ENCODE assay signal across 8 cellular contexts in the genomic region with DNA sequence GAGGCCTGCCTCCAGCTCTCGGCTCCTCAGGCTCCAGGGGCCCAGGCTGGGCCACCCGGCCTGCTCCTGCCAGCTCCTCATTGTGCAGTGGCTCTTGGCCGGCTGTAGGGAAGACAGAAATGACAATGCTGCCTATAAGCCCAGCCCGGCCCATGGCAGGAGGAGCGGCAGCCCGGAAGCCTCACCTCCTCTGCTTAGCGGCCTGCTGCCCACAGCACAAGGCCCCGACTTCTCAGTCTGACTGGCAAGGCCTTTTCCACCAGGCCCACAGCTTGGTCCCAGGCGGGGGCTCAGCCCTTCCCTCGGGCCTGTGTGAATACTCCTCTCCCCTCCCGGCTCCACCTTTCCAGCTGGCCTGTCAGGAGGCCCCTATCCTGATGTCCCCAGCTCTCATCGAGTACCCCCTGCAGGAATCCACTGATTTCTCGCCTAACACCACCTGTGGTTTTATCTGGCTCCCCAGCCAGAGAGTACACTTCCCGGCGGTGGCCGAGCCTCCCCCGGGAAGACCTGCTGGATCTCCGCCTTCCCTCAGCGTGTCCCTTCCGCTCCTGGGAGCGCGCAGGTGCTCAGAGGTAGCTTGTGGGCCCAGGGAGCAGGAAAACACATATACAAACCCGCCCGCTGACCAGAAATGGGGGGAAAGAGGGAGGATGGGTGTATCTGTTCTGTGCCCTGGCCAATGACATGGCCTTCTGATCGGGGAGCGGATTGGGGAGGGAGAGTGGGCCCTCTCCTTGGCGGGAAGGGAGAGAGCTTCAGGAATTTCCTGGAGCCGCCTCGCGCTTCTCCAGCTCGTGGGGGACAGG. TPM values are rescaled to one million over a fixed set of nuclear protein-coding genes. Genes with fewer than 3 reads are reported as not detected.
DNase-seq lines count a peak whose midpoint lies in the region; ATAC-seq, FAIRE-seq and TF ChIP-seq lines count a peak whose summit lies in the region.

No MANE protein-coding gene starts in this region.

- H3K4me1 ChIP-seq in ACC112 (ENCODE audit: control insufficient read depth, insufficient read depth, low read length, unreplicated experiment) (peaks cover 15% of the 10 kb centered on the region), SJCRH30 (peaks cover 3% of the 10 kb centered on the region; the same call in 1 of the 2 replicates)

- no peaks in the 10 kb centered on the region for H3K9me3 ChIP-seq in SJCRH30 (replicated peaks)

- peak overlapping the region; percentile 92 for H2AFZ ChIP-seq in ACC112 (ENCODE audit: low read length, unreplicated experiment)

- H3K4me3 ChIP-seq in ACC112 (ENCODE audit: low read depth, low read length): peak overlapping the region; percentile 93
- peak overlapping the region; percentile 92 for H3K4me3 ChIP-seq in SJCRH30
- peak overlapping the region; percentile 95 for H3K4me3 ChIP-seq in bronchial epithelial cell (ENCODE audit: low read depth, low read length)

- peak overlapping the region; percentile 31; the same call in 1 of the 2 replicates for H3K27ac ChIP-seq in ACC112 (ENCODE audit: low read depth, low read length)
- peak overlapping the region; percentile 75 for H3K27ac ChIP-seq in SJCRH30

- peaks cover 21% of the 10 kb centered on the region for H3K79me2 ChIP-seq in ACC112 (ENCODE audit: control insufficient read depth, insufficient read depth, low read length, unreplicated experiment)

- TF ChIP-seq CTCF in bronchial epithelial cell (IDR thresholded peaks at IDR 0.05; ENCODE audit: insufficient read depth, low read length, severe bottlenecking): no peak

- intact Hi-C loops in left colon (cut with DNase I, micrococcal nuclease): no loop called here

- H3K27me3 ChIP-seq in ACC112 (ENCODE audit: insufficient read depth, low read length) (no peaks in the 10 kb centered on the region), SJCRH30 (no peaks in the 10 kb centered on the region), bronchial epithelial cell (ENCODE audit: control insufficient read depth, insufficient read depth, low read length) (no peaks in the 10 kb centered on the region)

- ATAC-seq in GM18867 (IDR thresholded peaks at IDR 0.05; ENCODE audit: unreplicated experiment): peak; percentile 11
- ATAC-seq in HG03280 (IDR thresholded peaks at IDR 0.05; ENCODE audit: unreplicated experiment): peak; percentile 10
- peak; percentile 53 for ATAC-seq in left colon

- DNase-seq in SJCRH30 (no peak), bronchial epithelial cell (ENCODE audit: low read depth) (no peak), left colon (peak; percentile 40 to 52), amniotic stem cell (lab: John Stamatoyannopoulos, UW) (no peak)
- peak; percentile 13 for DNase-seq in stimulated activated CD8-positive, alpha-beta memory T cell treated with anti-CD3 and anti-CD28 coated beads, Interleukin-4, amount 100 ng/mL, for 24 hours (ENCODE audit: low read depth)

- H3K36me3 ChIP-seq in ACC112 (ENCODE audit: insufficient read depth, low read length): no peaks in the 10 kb centered on the region; the same call in 1 of the 2 replicates
- no peaks in the 10 kb centered on the region for H3K36me3 ChIP-seq in SJCRH30
- peaks cover 15% of the 10 kb centered on the region for H3K36me3 ChIP-seq in bronchial epithelial cell (ENCODE audit: control insufficient read depth, insufficient read depth, low read length)

- no peak for FAIRE-seq in bronchial epithelial cell (lab: Jason Lieb, UNC)

RNA-seq across cellular contexts. Expression of a gene that starts 1.0 kb away (rescaled TPM):
- total RNA-seq in SJCRH30 (2014; rRNA removed; shearing (Covaris generic)): 15.5 and 16.4 TPM in 2 replicates
- 57.6 and 72.7 TPM in 2 replicates for total RNA-seq in bronchial epithelial cell
- total RNA-seq in left colon: 10 to 100 TPM; 50.4 to 70.3 TPM

RNA-seq across cellular contexts. Expression of a gene that starts 5.8 kb away (rescaled TPM):
- total RNA-seq in SJCRH30 (2014; rRNA removed; shearing (Covaris generic)): 46.4 and 46.5 TPM in 2 replicates
- total RNA-seq in bronchial epithelial cell: 36.9 and 45.5 TPM in 2 replicates
- 10 to 100 TPM; 44.8 to 46.3 TPM for total RNA-seq in left colon

RNA-seq across cellular contexts. Expression of a gene that starts 30.2 kb away (rescaled TPM):
- total RNA-seq in SJCRH30 (2014; rRNA removed; shearing (Covaris generic)): 3.2 and 3.4 TPM in 2 replicates
- total RNA-seq in bronchial epithelial cell (11.3 and 20.0 TPM in 2 replicates), left colon (10 to 100 TPM in 1 of 2 donors, 1 to 10 TPM in 1; 5.5 to 10.9 TPM)

RNA-seq across cellular contexts. Expression of a gene that starts 35.5 kb away (rescaled TPM):
- total RNA-seq in SJCRH30 (2014; rRNA removed; shearing (Covaris generic)): 12.1 and 16.4 TPM in 2 replicates
- total RNA-seq in bronchial epithelial cell (3.2 and 5.1 TPM in 2 replicates), left colon (under 1 TPM; 0.56 to 0.89 TPM)

RNA-seq across cellular contexts. Expression of a gene that starts 43.9 kb away (rescaled TPM):
- 20.2 and 21.0 TPM in 2 replicates for total RNA-seq in SJCRH30 (2014; rRNA removed; shearing (Covaris generic))
- 11.3 and 17.9 TPM in 2 replicates for total RNA-seq in bronchial epithelial cell
- total RNA-seq in left colon: 10 to 100 TPM; 15.4 to 16.5 TPM

Comparison
In these comparisons a context has a peak if more than half of its experiments do, and no peak if none do; other contexts are left out.
1. DNase-seq: peak in left colon (2 of 2) and stimulated activated CD8-positive, alpha-beta memory T cell treated with anti-CD3 and anti-CD28 coated beads, Interleukin-4, amount 100 ng/mL, for 24 hours (single experiment); none in SJCRH30 (0 of 2), bronchial epithelial cell (single experiment) and amniotic stem cell (single experiment).
2. Peak in every context shown above with its lines, with median percentiles within 50 percentile points of each other: H3K4me3 ChIP-seq and ATAC-seq.